Comparison of ENCODE assay signal across 8 cellular contexts in the genomic region with DNA sequence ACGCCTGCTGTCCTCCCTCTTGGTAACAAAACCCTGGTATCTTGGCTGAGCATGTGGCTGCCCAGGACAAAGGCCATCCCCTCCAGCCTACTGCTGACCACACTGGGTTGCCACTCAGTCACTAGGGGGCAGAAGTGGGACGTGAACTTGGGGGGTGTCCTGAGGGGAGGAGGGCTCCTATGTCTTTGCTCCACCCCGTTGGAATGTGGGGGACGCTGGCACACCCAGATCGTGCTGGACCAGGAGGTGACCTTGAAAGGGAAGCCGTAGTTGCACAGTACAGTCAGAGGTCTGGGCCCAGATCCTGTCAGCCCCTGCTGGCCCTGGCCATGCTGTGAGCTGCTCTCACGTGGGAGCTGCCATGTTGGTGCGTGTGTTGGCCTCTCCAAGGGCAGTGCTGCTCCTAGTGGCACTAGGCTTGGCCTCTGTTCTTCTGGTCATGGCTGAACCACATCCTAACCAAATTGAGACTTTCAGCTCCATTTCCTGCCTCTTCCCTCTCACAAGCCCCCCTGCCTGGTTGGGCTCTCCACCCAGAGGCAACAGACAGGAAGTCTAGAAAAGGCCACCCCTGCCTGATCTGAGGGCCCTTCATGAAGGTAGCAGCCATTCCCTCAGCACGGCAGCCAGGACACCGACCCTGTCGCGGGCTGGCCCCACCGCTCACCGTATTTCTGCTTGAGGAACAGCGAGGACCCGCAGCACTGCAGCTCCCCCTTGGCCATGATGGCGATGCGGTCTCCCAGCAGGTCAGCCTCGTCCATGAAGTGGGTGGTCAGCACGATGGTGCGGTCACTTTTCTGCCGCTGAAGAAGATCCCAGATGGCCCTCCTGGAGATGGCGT. TPM values are rescaled to one million over a fixed set of nuclear protein-coding genes. Genes with fewer than 3 reads are reported as not detected.
DNase-seq lines count a peak whose midpoint lies in the region; ATAC-seq, FAIRE-seq and TF ChIP-seq lines count a peak whose summit lies in the region.

No MANE protein-coding gene starts in this region.

- H3K4me1 ChIP-seq in endothelial cell of umbilical vein (ENCODE audit: control insufficient read depth, extremely low read depth, insufficient read depth, low read length) = no peaks in the 10 kb centered on the region
- peaks cover 2% of the 10 kb centered on the region for H3K4me1 ChIP-seq in ovary (ENCODE audit: insufficient read depth)
- no peaks in the 10 kb centered on the region for H3K4me1 ChIP-seq in ascending aorta

- H3K4me3 Mint-ChIP-seq in activated CD4-positive, alpha-beta T cell treated with anti-CD3 and anti-CD28 coated beads for 36 hours = no peak overlapping the region

- no peaks in the 10 kb centered on the region for H3K27me3 Mint-ChIP-seq in activated CD4-positive, alpha-beta T cell treated with anti-CD3 and anti-CD28 coated beads for 36 hours

- no peak overlapping the region for H3K27ac Mint-ChIP-seq in activated CD4-positive, alpha-beta T cell treated with anti-CD3 and anti-CD28 coated beads for 36 hours

- DNase-seq in activated CD4-positive, alpha-beta T cell treated with anti-CD3 and anti-CD28 coated beads for 36 hours = peak; percentile 49
- DNase-seq in activated CD4-positive, alpha-beta T cell treated with anti-CD3 and anti-CD28 coated beads, Interleukin-2, amount 50 U/mL, for 4 hours = no peak
- DNase-seq in NB4 (ENCODE audit: low read depth) = peak; percentile 56
- DNase-seq in endothelial cell of umbilical vein (ENCODE audit: low read depth, low spot score) = peak; percentile 31
- peak in 4 of 5 donors; percentile 41 to 72 (median 50) for DNase-seq in ovary
- no peak for DNase-seq in superior temporal gyrus (ENCODE audit: extremely low spot score)
- DNase-seq in ascending aorta (ENCODE audit: low spot score in 2 of 2) = no peak

- CTCF ChIA-PET in activated CD4-positive, alpha-beta T cell treated with anti-CD3 and anti-CD28 coated beads for 36 hours (lab: Charles Lee) = interaction anchor here (0.6 to 2.0 kb wide), 2 partner anchors 9 to 726 kb away, joined by 3 to 6 read pairs; no protein-coding TSS in a partner anchor
- CTCF ChIA-PET in endothelial cell of umbilical vein (lab: Charles Lee) = interaction anchor here (0.7 to 2.1 kb wide), 4 partner anchors 8 to 204 kb away, joined by 3 to 25 read pairs (median 4); partner anchors contain the start of genes CCNF and TBC1D24

- no peaks in the 10 kb centered on the region for H3K4me1 Mint-ChIP-seq in activated CD4-positive, alpha-beta T cell treated with anti-CD3 and anti-CD28 coated beads for 36 hours

- BruUV-seq in endothelial cell of umbilical vein (replicated peaks; lab: Mats Ljungman, UMichigan) = no TSS peak

- TF ChIP-seq CTCF in NB4 (IDR thresholded peaks at IDR 0.05; ENCODE audit: low read depth, low read length) (peak; percentile 62), endothelial cell of umbilical vein (IDR thresholded peaks at IDR 0.05; ENCODE audit: extremely low read depth in 1 of 2, insufficient read depth in 1 of 2, low read depth in 1 of 2, low read length in 2 of 2) (peak; percentile 42 to 44), ovary (IDR thresholded peaks at IDR 0.05) (no peak), ascending aorta (IDR thresholded peaks at IDR 0.05) (peak in 1 of 3 experiments; percentile 12)

- no peak for TF ChIP-seq POLR2A in NB4 (IDR thresholded peaks at IDR 0.05; ENCODE audit: extremely low read depth, insufficient read length)
- no peak for TF ChIP-seq POLR2A in endothelial cell of umbilical vein (IDR thresholded peaks at IDR 0.05; ENCODE audit: low read depth, low read length)
- no peak for TF ChIP-seq POLR2A in ovary (IDR thresholded peaks at IDR 0.05)

- intact Hi-C loops in activated CD4-positive, alpha-beta T cell treated with anti-CD3 and anti-CD28 coated beads for 36 hours (cut with DNase I, micrococcal nuclease) = loop anchor here in 1 of 2 experiments (2.0 kb wide), 1 partner anchor 204 kb away; no protein-coding TSS in a partner anchor
- intact Hi-C loops in endothelial cell of umbilical vein (cut with micrococcal nuclease) (loop anchor here (1.0 to 10.0 kb wide), 2 partner anchors 128 to 204 kb away; partner anchors contain the start of gene CCNF), ovary (cut with DNase I) (no loop called here), ascending aorta (cut with DNase I) (no loop called here)

- no peaks in the 10 kb centered on the region for H3K36me3 Mint-ChIP-seq in activated CD4-positive, alpha-beta T cell treated with anti-CD3 and anti-CD28 coated beads for 36 hours (ENCODE audit: low read depth)

- TF ChIP-seq EP300 in ovary (IDR thresholded peaks at IDR 0.05) = no peak

- H3K9me3 Mint-ChIP-seq in activated CD4-positive, alpha-beta T cell treated with anti-CD3 and anti-CD28 coated beads for 36 hours (ENCODE audit: low read depth) = no peaks in the 10 kb centered on the region

- no peaks in the 10 kb centered on the region for H4K20me1 ChIP-seq in endothelial cell of umbilical vein (replicated peaks; ENCODE audit: control insufficient read depth, extremely low read depth, insufficient read depth, low read length)

- H3K36me3 ChIP-seq in endothelial cell of umbilical vein (ENCODE audit: control insufficient read depth in 2 of 2, extremely low read depth in 1 of 2, insufficient read depth in 2 of 2, low read length in 2 of 2) (peaks cover 0 to 8% of the 10 kb centered on the region in 2 experiments), ovary (no peaks in the 10 kb centered on the region), ascending aorta (peaks cover 30 to 40% of the 10 kb centered on the region in 2 donors)

- peak; percentile 49 for ATAC-seq in activated CD4-positive, alpha-beta T cell treated with anti-CD3 and anti-CD28 coated beads for 36 hours
- no peak for ATAC-seq in GM21717 (IDR thresholded peaks at IDR 0.05; ENCODE audit: unreplicated experiment)

- no peak overlapping the region for H3K4me3 ChIP-seq in NB4 (ENCODE audit: low read depth, low read length)
- H3K4me3 ChIP-seq in endothelial cell of umbilical vein (replicated peaks in 1 of 3; ENCODE audit: insufficient read depth in 1 of 3, low read depth in 1 of 3, low read length in 3 of 3) = no peak overlapping the region
- no peak overlapping the region for H3K4me3 ChIP-seq in ovary
- no peak overlapping the region for H3K4me3 ChIP-seq in ascending aorta

- H3K9ac ChIP-seq in endothelial cell of umbilical vein (replicated peaks; ENCODE audit: extremely low read depth, insufficient read depth, low read length) = no peak overlapping the region

- H3K27ac ChIP-seq in endothelial cell of umbilical vein (ENCODE audit: insufficient read depth, low read depth, low read length) (no peak overlapping the region), ovary (no peak overlapping the region), ascending aorta (no peak overlapping the region)

- H3K27me3 ChIP-seq in endothelial cell of umbilical vein (ENCODE audit: control insufficient read depth in 2 of 2, insufficient read depth in 2 of 2, low read length in 2 of 2) = no peaks in the 10 kb centered on the region
- no peaks in the 10 kb centered on the region for H3K27me3 ChIP-seq in ovary
- H3K27me3 ChIP-seq in ascending aorta = no peaks in the 10 kb centered on the region

- no peak overlapping the region for H3K4me2 ChIP-seq in endothelial cell of umbilical vein (ENCODE audit: insufficient read depth, low read length)

- H2AFZ ChIP-seq in endothelial cell of umbilical vein (ENCODE audit: low read depth, low read length) = no peak overlapping the region

- H3K9me1 ChIP-seq in endothelial cell of umbilical vein (replicated peaks; ENCODE audit: control insufficient read depth, extremely low read depth, insufficient read depth, low read length) = no peaks in the 10 kb centered on the region

- peak; percentile 78 for FAIRE-seq in endothelial cell of umbilical vein (lab: Jason Lieb, UNC)

- dilution Hi-C loops in endothelial cell of umbilical vein (cut with MboI; ENCODE audit: extremely low pct_ligation_motif_present, low sequenced_read_pairs) = no loop called here

- POLR2A ChIA-PET in activated CD4-positive, alpha-beta T cell treated with anti-CD3 and anti-CD28 coated beads for 36 hours (lab: Charles Lee) = no interaction called here
- POLR2A ChIA-PET in endothelial cell of umbilical vein (lab: Charles Lee) = no interaction called here

- 68 to 71% (median 70%) methylated on average over 22 to 23 of the region's 23 CpGs for WGBS in ovary, 3 donors

- H3K79me2 ChIP-seq in endothelial cell of umbilical vein (ENCODE audit: control insufficient read depth, insufficient read depth, low read length) = no peaks in the 10 kb centered on the region

- H3K9me3 ChIP-seq in endothelial cell of umbilical vein (replicated peaks; ENCODE audit: control insufficient read depth, insufficient read depth, low read length) (no peaks in the 10 kb centered on the region), ovary (no peaks in the 10 kb centered on the region), ascending aorta (no peaks in the 10 kb centered on the region)

RNA-seq across cellular contexts. Expression of gene RNPS1, which starts 29.0 kb away (rescaled TPM):
- 100 to 1,000 TPM; 327 to 445 TPM for total RNA-seq in activated CD4-positive, alpha-beta T cell treated with anti-CD3 and anti-CD28 coated beads for 36 hours
- total RNA-seq in endothelial cell of umbilical vein = 204 and 209 TPM in 2 replicates
- 206 and 255 TPM in 2 replicates for polyA plus RNA-seq in endothelial cell of umbilical vein
- 242 and 260 TPM in 2 replicates for polyA plus RNA-seq in endothelial cell of umbilical vein (2011; cell fraction: cytosol; rRNA removed)
- 252 and 273 TPM in 2 replicates for polyA plus RNA-seq in endothelial cell of umbilical vein (2011; cell fraction: nucleus; rRNA removed)
- polyA plus RNA-seq in endothelial cell of umbilical vein (2012) = 175 and 190 TPM in 2 replicates
- 97.3 and 110 TPM in 2 replicates for polyA minus RNA-seq in endothelial cell of umbilical vein
- polyA minus RNA-seq in endothelial cell of umbilical vein (2011; cell fraction: cytosol; rRNA and poly(A)+ RNA removed) = 118 TPM
- 81.2 and 87.4 TPM in 2 replicates for polyA minus RNA-seq in endothelial cell of umbilical vein (2011; cell fraction: nucleus; rRNA and poly(A)+ RNA removed)
- total RNA-seq in ovary = 100 to 1,000 TPM in 6 of 7 donors, 10 to 100 TPM in 1; 78.0 to 172 (median 153) TPM
- polyA plus RNA-seq in ovary = 100 to 1,000 TPM in 1 of 2 donors, 10 to 100 TPM in 1; 85.2 to 138 TPM
- total RNA-seq in ascending aorta = 134 TPM

RNA-seq across cellular contexts. Expression of gene ABCA3, which starts 43.6 kb away (rescaled TPM):
- total RNA-seq in activated CD4-positive, alpha-beta T cell treated with anti-CD3 and anti-CD28 coated beads for 36 hours = 1 to 10 TPM; 6.0 to 7.2 TPM
- total RNA-seq in endothelial cell of umbilical vein = 25.5 and 36.0 TPM in 2 replicates
- 13.5 and 16.7 TPM in 2 replicates for polyA plus RNA-seq in endothelial cell of umbilical vein
- 11.3 and 13.9 TPM in 2 replicates for polyA plus RNA-seq in endothelial cell of umbilical vein (2011; cell fraction: cytosol; rRNA removed)
- 21.7 and 27.7 TPM in 2 replicates for polyA plus RNA-seq in endothelial cell of umbilical vein (2011; cell fraction: nucleus; rRNA removed)
- 21.6 and 29.6 TPM in 2 replicates for polyA plus RNA-seq in endothelial cell of umbilical vein (2012)
- 21.1 and 25.6 TPM in 2 replicates for polyA minus RNA-seq in endothelial cell of umbilical vein
- 3.4 TPM for polyA minus RNA-seq in endothelial cell of umbilical vein (2011; cell fraction: cytosol; rRNA and poly(A)+ RNA removed)
- 11.7 and 12.1 TPM in 2 replicates for polyA minus RNA-seq in endothelial cell of umbilical vein (2011; cell fraction: nucleus; rRNA and poly(A)+ RNA removed)
- total RNA-seq in ovary = 10 to 100 TPM in 2 of 7 donors, 1 to 10 TPM in 5; 2.0 to 11.3 (median 6.9) TPM
- 1 to 10 TPM; 2.7 to 6.9 TPM for polyA plus RNA-seq in ovary
- total RNA-seq in ascending aorta = 25.9 TPM

RNA-seq across cellular contexts. Expression of gene ECI1, which starts 45.5 kb away (rescaled TPM):
- total RNA-seq in activated CD4-positive, alpha-beta T cell treated with anti-CD3 and anti-CD28 coated beads for 36 hours = 10 to 100 TPM; 23.0 to 41.0 TPM
- 43.6 and 45.8 TPM in 2 replicates for total RNA-seq in endothelial cell of umbilical vein
- 48.3 and 57.3 TPM in 2 replicates for polyA plus RNA-seq in endothelial cell of umbilical vein
- 30.6 and 39.4 TPM in 2 replicates for polyA plus RNA-seq in endothelial cell of umbilical vein (2011; cell fraction: cytosol; rRNA removed)
- 27.5 and 27.6 TPM in 2 replicates for polyA plus RNA-seq in endothelial cell of umbilical vein (2011; cell fraction: nucleus; rRNA removed)
- polyA plus RNA-seq in endothelial cell of umbilical vein (2012) = 24.3 and 34.1 TPM in 2 replicates
- 13.3 and 14.0 TPM in 2 replicates for polyA minus RNA-seq in endothelial cell of umbilical vein
- 62.2 TPM for polyA minus RNA-seq in endothelial cell of umbilical vein (2011; cell fraction: cytosol; rRNA and poly(A)+ RNA removed)
- polyA minus RNA-seq in endothelial cell of umbilical vein (2011; cell fraction: nucleus; rRNA and poly(A)+ RNA removed) = 11.8 TPM in 2 replicates
- total RNA-seq in ovary = 10 to 100 TPM; 39.0 to 66.3 (median 51.3) TPM
- polyA plus RNA-seq in ovary = 10 to 100 TPM in 1 of 2 donors, 1 to 10 TPM in 1; 3.1 to 48.1 TPM
- 10.9 TPM for total RNA-seq in ascending aorta

Comparison
In these comparisons a context has a peak if more than half of its experiments do, and no peak if none do; other contexts are left out.
1. DNase-seq: peak in activated CD4-positive, alpha-beta T cell treated with anti-CD3 and anti-CD28 coated beads for 36 hours (single experiment), NB4 (single experiment), endothelial cell of umbilical vein (single experiment) and ovary (4 of 5); none in activated CD4-positive, alpha-beta T cell treated with anti-CD3 and anti-CD28 coated beads, Interleukin-2, amount 50 U/mL, for 4 hours (0 of 2), superior temporal gyrus (single experiment) and ascending aorta (0 of 2).
2. CTCF ChIP-seq: peak in NB4 (single experiment) and endothelial cell of umbilical vein (2 of 2); none in ovary (0 of 3).